1 cellular context compared by ENCODE assay signal in the genomic region with DNA sequence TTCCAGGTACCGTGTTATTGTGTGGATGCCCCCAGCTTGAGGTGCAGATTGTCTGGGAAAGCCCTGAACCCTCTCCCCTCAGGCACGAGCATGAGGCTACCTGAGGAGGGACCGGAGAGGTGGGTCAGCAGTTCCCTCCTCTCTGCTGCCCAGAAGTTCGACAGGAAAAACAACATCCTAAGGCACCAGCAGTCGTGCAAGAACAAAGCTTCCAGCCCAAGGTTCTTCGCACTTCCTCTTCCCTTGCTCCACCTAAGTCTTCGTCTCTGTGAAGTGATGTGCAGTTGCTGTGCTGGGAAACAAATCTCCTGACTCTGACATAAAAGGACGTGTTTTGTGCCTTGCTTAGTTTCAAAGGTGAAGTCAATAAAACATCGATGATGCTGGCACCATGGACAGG.
TF ChIP-seq lines count a peak whose summit lies in the region.

No MANE protein-coding gene starts in this region.

TF ChIP-seq in H1, 55 proteins besides CTCF, POLR2A, EP300 and RAD21 (continued from another document):
- TF ChIP-seq, protein P1, sequence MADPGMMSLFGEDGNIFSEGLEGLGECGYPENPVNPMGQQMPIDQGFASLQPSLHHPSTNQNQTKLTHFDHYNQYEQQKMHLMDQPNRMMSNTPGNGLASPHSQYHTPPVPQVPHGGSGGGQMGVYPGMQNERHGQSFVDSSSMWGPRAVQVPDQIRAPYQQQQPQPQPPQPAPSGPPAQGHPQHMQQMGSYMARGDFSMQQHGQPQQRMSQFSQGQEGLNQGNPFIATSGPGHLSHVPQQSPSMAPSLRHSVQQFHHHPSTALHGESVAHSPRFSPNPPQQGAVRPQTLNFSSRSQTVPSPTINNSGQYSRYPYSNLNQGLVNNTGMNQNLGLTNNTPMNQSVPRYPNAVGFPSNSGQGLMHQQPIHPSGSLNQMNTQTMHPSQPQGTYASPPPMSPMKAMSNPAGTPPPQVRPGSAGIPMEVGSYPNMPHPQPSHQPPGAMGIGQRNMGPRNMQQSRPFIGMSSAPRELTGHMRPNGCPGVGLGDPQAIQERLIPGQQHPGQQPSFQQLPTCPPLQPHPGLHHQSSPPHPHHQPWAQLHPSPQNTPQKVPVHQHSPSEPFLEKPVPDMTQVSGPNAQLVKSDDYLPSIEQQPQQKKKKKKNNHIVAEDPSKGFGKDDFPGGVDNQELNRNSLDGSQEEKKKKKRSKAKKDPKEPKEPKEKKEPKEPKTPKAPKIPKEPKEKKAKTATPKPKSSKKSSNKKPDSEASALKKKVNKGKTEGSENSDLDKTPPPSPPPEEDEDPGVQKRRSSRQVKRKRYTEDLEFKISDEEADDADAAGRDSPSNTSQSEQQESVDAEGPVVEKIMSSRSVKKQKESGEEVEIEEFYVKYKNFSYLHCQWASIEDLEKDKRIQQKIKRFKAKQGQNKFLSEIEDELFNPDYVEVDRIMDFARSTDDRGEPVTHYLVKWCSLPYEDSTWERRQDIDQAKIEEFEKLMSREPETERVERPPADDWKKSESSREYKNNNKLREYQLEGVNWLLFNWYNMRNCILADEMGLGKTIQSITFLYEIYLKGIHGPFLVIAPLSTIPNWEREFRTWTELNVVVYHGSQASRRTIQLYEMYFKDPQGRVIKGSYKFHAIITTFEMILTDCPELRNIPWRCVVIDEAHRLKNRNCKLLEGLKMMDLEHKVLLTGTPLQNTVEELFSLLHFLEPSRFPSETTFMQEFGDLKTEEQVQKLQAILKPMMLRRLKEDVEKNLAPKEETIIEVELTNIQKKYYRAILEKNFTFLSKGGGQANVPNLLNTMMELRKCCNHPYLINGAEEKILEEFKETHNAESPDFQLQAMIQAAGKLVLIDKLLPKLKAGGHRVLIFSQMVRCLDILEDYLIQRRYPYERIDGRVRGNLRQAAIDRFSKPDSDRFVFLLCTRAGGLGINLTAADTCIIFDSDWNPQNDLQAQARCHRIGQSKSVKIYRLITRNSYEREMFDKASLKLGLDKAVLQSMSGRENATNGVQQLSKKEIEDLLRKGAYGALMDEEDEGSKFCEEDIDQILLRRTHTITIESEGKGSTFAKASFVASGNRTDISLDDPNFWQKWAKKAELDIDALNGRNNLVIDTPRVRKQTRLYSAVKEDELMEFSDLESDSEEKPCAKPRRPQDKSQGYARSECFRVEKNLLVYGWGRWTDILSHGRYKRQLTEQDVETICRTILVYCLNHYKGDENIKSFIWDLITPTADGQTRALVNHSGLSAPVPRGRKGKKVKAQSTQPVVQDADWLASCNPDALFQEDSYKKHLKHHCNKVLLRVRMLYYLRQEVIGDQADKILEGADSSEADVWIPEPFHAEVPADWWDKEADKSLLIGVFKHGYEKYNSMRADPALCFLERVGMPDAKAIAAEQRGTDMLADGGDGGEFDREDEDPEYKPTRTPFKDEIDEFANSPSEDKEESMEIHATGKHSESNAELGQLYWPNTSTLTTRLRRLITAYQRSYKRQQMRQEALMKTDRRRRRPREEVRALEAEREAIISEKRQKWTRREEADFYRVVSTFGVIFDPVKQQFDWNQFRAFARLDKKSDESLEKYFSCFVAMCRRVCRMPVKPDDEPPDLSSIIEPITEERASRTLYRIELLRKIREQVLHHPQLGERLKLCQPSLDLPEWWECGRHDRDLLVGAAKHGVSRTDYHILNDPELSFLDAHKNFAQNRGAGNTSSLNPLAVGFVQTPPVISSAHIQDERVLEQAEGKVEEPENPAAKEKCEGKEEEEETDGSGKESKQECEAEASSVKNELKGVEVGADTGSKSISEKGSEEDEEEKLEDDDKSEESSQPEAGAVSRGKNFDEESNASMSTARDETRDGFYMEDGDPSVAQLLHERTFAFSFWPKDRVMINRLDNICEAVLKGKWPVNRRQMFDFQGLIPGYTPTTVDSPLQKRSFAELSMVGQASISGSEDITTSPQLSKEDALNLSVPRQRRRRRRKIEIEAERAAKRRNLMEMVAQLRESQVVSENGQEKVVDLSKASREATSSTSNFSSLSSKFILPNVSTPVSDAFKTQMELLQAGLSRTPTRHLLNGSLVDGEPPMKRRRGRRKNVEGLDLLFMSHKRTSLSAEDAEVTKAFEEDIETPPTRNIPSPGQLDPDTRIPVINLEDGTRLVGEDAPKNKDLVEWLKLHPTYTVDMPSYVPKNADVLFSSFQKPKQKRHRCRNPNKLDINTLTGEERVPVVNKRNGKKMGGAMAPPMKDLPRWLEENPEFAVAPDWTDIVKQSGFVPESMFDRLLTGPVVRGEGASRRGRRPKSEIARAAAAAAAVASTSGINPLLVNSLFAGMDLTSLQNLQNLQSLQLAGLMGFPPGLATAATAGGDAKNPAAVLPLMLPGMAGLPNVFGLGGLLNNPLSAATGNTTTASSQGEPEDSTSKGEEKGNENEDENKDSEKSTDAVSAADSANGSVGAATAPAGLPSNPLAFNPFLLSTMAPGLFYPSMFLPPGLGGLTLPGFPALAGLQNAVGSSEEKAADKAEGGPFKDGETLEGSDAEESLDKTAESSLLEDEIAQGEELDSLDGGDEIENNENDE (IDR thresholded peaks at IDR 0.05; ENCODE audit: insufficient replicate concordance, low read length), result no peak
- TF ChIP-seq SP2 (IDR thresholded peaks at IDR 0.05; ENCODE audit: low read length) (no peak), POLR2AphosphoS5 (IDR thresholded peaks at IDR 0.05; ENCODE audit: low read depth, low read length) (no peak), SAP30 (IDR thresholded peaks at IDR 0.05; ENCODE audit: insufficient read depth, insufficient replicate concordance, low read length) (no peak), GTF2F1 (IDR thresholded peaks at IDR 0.05; ENCODE audit: borderline replicate concordance, low read depth, low read length) (no peak), NANOG (IDR thresholded peaks at IDR 0.05; ENCODE audit: insufficient read depth, low read depth, low read length, poor library complexity, severe bottlenecking) (no peak), CHD1 (IDR thresholded peaks at IDR 0.05; ENCODE audit: low read depth, low read length) (no peak), EZH2 (IDR thresholded peaks at IDR 0.05; ENCODE audit: low read depth, low read length, severe bottlenecking) (no peak), FOSL1 (IDR thresholded peaks at IDR 0.05; ENCODE audit: insufficient read depth, low read depth, low read length) (no peak), SIN3A (conservative IDR thresholded peaks at IDR 0.05 in 1 of 2, IDR thresholded peaks at IDR 0.05 in 1 of 2; ENCODE audit: low read depth in 1 of 2, low read length in 2 of 2) (no peak), CBX8 (IDR thresholded peaks at IDR 0.05; ENCODE audit: borderline replicate concordance, low read depth, low read length) (no peak)
- TF ChIP-seq, protein P2, sequence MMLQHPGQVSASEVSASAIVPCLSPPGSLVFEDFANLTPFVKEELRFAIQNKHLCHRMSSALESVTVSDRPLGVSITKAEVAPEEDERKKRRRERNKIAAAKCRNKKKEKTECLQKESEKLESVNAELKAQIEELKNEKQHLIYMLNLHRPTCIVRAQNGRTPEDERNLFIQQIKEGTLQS (IDR thresholded peaks at IDR 0.05; ENCODE audit: insufficient read depth, low read depth, low read length), result no peak
